1 cellular context compared by ENCODE assay signal in the genomic region with DNA sequence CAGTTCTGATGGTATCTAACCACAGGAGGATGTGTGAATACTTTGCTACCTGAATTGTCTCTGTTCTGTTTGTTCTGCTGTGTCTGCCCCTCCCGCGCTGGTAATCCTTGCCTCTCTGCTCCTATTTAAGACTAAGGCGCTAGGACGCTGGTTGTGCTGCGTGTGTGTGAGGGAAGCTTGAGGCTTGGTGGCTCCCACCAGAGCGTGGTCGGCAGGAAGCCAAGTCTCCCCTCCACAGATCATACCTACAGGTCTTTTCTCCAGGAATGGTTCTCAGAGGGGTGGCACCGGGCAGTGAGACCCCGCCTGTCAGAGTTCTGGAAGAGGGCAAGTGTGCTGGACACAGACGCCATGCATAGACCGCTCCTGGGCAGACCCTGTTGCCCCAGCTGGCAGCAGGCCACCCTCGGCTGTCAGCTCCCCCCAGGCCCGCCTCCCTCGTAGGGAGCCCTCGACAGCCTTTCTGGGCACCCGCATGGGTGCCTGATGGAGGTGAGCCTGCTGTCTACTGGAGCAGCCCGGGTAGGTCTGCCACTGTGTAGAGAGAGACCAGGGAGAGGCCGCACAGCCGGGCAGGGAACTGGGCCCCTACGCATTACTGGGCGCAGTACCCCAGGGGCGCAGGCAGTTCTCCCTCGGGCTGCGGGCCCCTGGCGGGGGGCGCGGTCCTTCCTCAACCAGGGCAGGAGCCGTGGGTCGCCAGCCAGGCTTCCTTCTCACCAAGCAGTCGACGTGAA.
TF ChIP-seq lines count a peak whose summit lies in the region.

No MANE protein-coding gene starts in this region.

TF ChIP-seq in H1, 55 proteins besides CTCF, POLR2A, EP300 and RAD21:
- no peak for TF ChIP-seq YY1 (IDR thresholded peaks at IDR 0.05; ENCODE audit: low read depth, low read length)
- TF ChIP-seq NRF1 (IDR thresholded peaks at IDR 0.05; ENCODE audit: low read depth, low read length): no peak
- TF ChIP-seq, protein P1, sequence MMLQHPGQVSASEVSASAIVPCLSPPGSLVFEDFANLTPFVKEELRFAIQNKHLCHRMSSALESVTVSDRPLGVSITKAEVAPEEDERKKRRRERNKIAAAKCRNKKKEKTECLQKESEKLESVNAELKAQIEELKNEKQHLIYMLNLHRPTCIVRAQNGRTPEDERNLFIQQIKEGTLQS (IDR thresholded peaks at IDR 0.05; ENCODE audit: insufficient read depth, low read depth, low read length): no peak
- TF ChIP-seq HDAC2 (IDR thresholded peaks at IDR 0.05; ENCODE audit: borderline replicate concordance in 1 of 2, low read depth in 2 of 2, low read length in 2 of 2): no peak
- TF ChIP-seq FOSL1 (IDR thresholded peaks at IDR 0.05; ENCODE audit: insufficient read depth, low read depth, low read length): no peak
- TF ChIP-seq SUZ12 (IDR thresholded peaks at IDR 0.05; ENCODE audit: low read length): no peak
- TF ChIP-seq BCL11A (IDR thresholded peaks at IDR 0.05; ENCODE audit: low read depth in 2 of 2, low read length in 2 of 2): no peak
- TF ChIP-seq GABPA (IDR thresholded peaks at IDR 0.05; ENCODE audit: borderline replicate concordance, insufficient read depth, low read length): no peak
- TF ChIP-seq JUND (IDR thresholded peaks at IDR 0.05; ENCODE audit: low read length): no peak
- TF ChIP-seq PHF8 (conservative IDR thresholded peaks at IDR 0.05; ENCODE audit: low read depth, low read length): no peak
- TF ChIP-seq SIX5 (IDR thresholded peaks at IDR 0.05; ENCODE audit: low read depth, low read length): no peak
- no peak for TF ChIP-seq CBX8 (IDR thresholded peaks at IDR 0.05; ENCODE audit: borderline replicate concordance, low read depth, low read length)
- TF ChIP-seq BRCA1 (IDR thresholded peaks at IDR 0.05; ENCODE audit: low read depth, low read length): no peak
